Comparison of ENCODE assay signal across 19 cellular contexts in the genomic region with DNA sequence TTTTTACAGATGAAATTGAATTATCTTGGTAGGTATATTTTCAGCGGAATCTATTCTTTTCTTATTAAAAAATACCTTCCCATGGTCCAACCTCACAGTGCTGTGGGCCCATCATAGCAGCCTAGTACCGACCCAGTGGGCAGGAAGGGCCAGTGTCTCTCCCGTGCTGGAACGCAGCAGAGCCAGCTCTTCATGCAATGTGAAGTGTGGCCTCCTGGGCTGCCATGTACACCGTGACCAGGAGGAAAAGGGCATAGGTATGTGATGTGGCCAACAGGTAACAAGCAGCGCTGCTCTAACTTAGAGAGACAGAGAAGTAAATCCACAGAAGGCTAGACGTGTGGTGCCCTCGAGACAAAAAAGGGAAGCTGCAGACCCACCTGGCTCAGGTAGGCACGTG.
DNase-seq lines count a peak whose midpoint lies in the region; ATAC-seq, FAIRE-seq and TF ChIP-seq lines count a peak whose summit lies in the region.
"Had no signal": no experiment of that assay in that cellular context is flagged by ENCODE, and none has a peak within 500 bp of the region (broad histone marks: within the 10 kb centered on the region; RNA-seq: fewer than 3 reads in every experiment).

No MANE protein-coding gene starts in this region.

- no peak overlapping the region for H2BK20ac ChIP-seq in IMR-90 (ENCODE audit: low read depth, low read length)
- H2BK20ac ChIP-seq in H1 (ENCODE audit: low read length), result no peak overlapping the region

- H3K79me2 ChIP-seq in H1 (ENCODE audit: control insufficient read depth in 1 of 2, insufficient read depth in 2 of 2, low read length in 2 of 2), result no peaks in the 10 kb centered on the region

- no peak overlapping the region for H3K4ac ChIP-seq in IMR-90 (ENCODE audit: low read depth, low read length)
- no peak overlapping the region for H3K4ac ChIP-seq in H1 (replicated peaks; ENCODE audit: insufficient read length, low read depth, low read length)

- in situ Hi-C loops in IMR-90 (cut with MboI; ENCODE audit: low sequenced_read_pairs), result no loop called here

- TF ChIP-seq RAD21 in IMR-90 (IDR thresholded peaks at IDR 0.05; ENCODE audit: low read length), result no peak
- TF ChIP-seq RAD21 in H1 (IDR thresholded peaks at IDR 0.05 in 1 of 2, conservative IDR thresholded peaks at IDR 0.05 in 1 of 2; ENCODE audit: low read depth in 2 of 2, low read length in 2 of 2), result no peak

- no peaks in the 10 kb centered on the region for H3K36me3 ChIP-seq in breast epithelium
- H3K36me3 ChIP-seq in IMR-90 (ENCODE audit: control insufficient read depth, insufficient read depth, low read length), result no peaks in the 10 kb centered on the region
- no peaks in the 10 kb centered on the region for H3K36me3 ChIP-seq in H1 (ENCODE audit: control insufficient read depth in 2 of 4, insufficient read depth in 4 of 4, low read length in 3 of 4)
- no peaks in the 10 kb centered on the region for H3K36me3 ChIP-seq in spleen

- H3K18ac ChIP-seq in IMR-90 (ENCODE audit: low read depth, low read length), result no peak overlapping the region
- no peak overlapping the region for H3K18ac ChIP-seq in H1 (ENCODE audit: extremely low read depth, low read length)

- no peak overlapping the region for H3K56ac ChIP-seq in IMR-90 (ENCODE audit: extremely low read depth, insufficient read depth, low read length)
- no peak overlapping the region for H3K56ac ChIP-seq in H1 (replicated peaks; ENCODE audit: insufficient read length, low read depth, low read length)

- no peaks in the 10 kb centered on the region for H3K27me3 Mint-ChIP-seq in MCF 10A (ENCODE audit: insufficient read depth, unreplicated experiment)
- H3K27me3 Mint-ChIP-seq: B cell; CD4-positive, alpha-beta T cell; IgD-negative memory B cell had no signal

- TF ChIP-seq CTCF in breast epithelium (IDR thresholded peaks at IDR 0.05) (no peak), MCF 10A (IDR thresholded peaks at IDR 0.05; ENCODE audit: unreplicated experiment) (no peak), IMR-90 (conservative IDR thresholded peaks at IDR 0.05; ENCODE audit: low read depth, low read length) (no peak), H1 (IDR thresholded peaks at IDR 0.05; ENCODE audit: control extremely low read depth in 1 of 3, insufficient read depth in 1 of 3, low read depth in 1 of 3, low read length in 3 of 3) (no peak), spleen (IDR thresholded peaks at IDR 0.05 in 8 of 11, conservative IDR thresholded peaks at IDR 0.05 in 3 of 11) (no peak)

- ATAC-seq in IMR-90 (ENCODE audit: low read depth) (no peak), GM18868 (IDR thresholded peaks at IDR 0.05; ENCODE audit: unreplicated experiment) (no peak)

- H3K27ac Mint-ChIP-seq in MCF 10A (ENCODE audit: low read depth, unreplicated experiment), result no peak overlapping the region
- H3K27ac Mint-ChIP-seq: B cell; CD4-positive, alpha-beta T cell; H9; IgD-negative memory B cell had no signal

- no peaks in the 10 kb centered on the region for H3K9me1 ChIP-seq in IMR-90 (ENCODE audit: insufficient read depth, low read length)

- no peak overlapping the region for H2BK15ac ChIP-seq in IMR-90 (ENCODE audit: low read depth, low read length)
- no peak overlapping the region for H2BK15ac ChIP-seq in H1 (ENCODE audit: low read length)

- dilution Hi-C loops in IMR-90 (cut with HindIII; ENCODE audit: low sequenced_read_pairs, unreplicated experiment), result no loop called here

- no peak for TF ChIP-seq EP300 in H1 (IDR thresholded peaks at IDR 0.05; ENCODE audit: borderline replicate concordance in 1 of 2, low read depth in 2 of 2, low read length in 2 of 2)

- POLR2A ChIA-PET in MCF 10A (lab: Yijun Ruan, JAX), result no interaction called here
- POLR2A ChIA-PET in IMR-90 (lab: Charles Lee; ENCODE audit: unreplicated experiment), result no interaction called here
- POLR2A ChIA-PET in H1 (lab: Charles Lee; ENCODE audit: partially characterized antibody), result no interaction called here

- H2AK9ac ChIP-seq in IMR-90 (replicated peaks; ENCODE audit: low read depth, low read length, poor library complexity), result peak overlapping the region; percentile 42

- H3K9me3 Mint-ChIP-seq in MCF 10A (ENCODE audit: unreplicated experiment), result peaks cover 54% of the 10 kb centered on the region

- H2AFZ ChIP-seq in IMR-90 (replicated peaks; ENCODE audit: low read length, poor library complexity), result no peak overlapping the region
- no peak overlapping the region for H2AFZ ChIP-seq in H1 (ENCODE audit: low read length)

- TF ChIP-seq POLR2A in breast epithelium (IDR thresholded peaks at IDR 0.05), result no peak
- no peak for TF ChIP-seq POLR2A in IMR-90 (IDR thresholded peaks at IDR 0.05; ENCODE audit: low read depth, low read length)
- TF ChIP-seq POLR2A in H1 (IDR thresholded peaks at IDR 0.05; ENCODE audit: control extremely low read depth in 1 of 2, low read depth in 2 of 2, low read length in 2 of 2), result no peak
- no peak for TF ChIP-seq POLR2A in spleen (IDR thresholded peaks at IDR 0.05)
- TF ChIP-seq POLR2A in GM12891 (IDR thresholded peaks at IDR 0.05; ENCODE audit: low read depth, low read length), result no peak

- H3K27me3 ChIP-seq in breast epithelium, result no peaks in the 10 kb centered on the region
- no peaks in the 10 kb centered on the region for H3K27me3 ChIP-seq in IMR-90 (ENCODE audit: control insufficient read depth, insufficient read depth, low read length)
- H3K27me3 ChIP-seq in H1 (replicated peaks in 1 of 4; ENCODE audit: control insufficient read depth in 3 of 4, extremely low read depth in 1 of 4, insufficient read depth in 3 of 4, low read length in 3 of 4), result no peaks in the 10 kb centered on the region
- peaks cover 0 to 25% (median 0%) of the 10 kb centered on the region in 7 donors for H3K27me3 ChIP-seq in spleen (replicated peaks in 1 of 7)

- no peak overlapping the region for H2BK5ac ChIP-seq in IMR-90 (ENCODE audit: low read depth, low read length, poor library complexity, severe bottlenecking)
- H2BK5ac ChIP-seq in H1 (ENCODE audit: low read depth, low read length), result no peak overlapping the region

- WGBS in IMR-90 (ENCODE audit: extremely low coverage in 2 of 2, insufficient read length in 1 of 2), 2 experiments, result 48% methylated on average over 5 of the region's 9 CpGs; no CpG with 5 or more reads in 1 of the 2 experiments
- 88% methylated on average over 9 of the region's 9 CpGs; no CpG with 5 or more reads in 1 of the 2 experiments for WGBS in H1 (ENCODE audit: extremely low coverage in 1 of 2, insufficient coverage in 1 of 2, insufficient read length in 1 of 2, insufficient replicate concordance in 2 of 2, low coverage in 1 of 2, low lambda C conversion rate in 2 of 2, missing lambda C conversion rate in 1 of 2), 2 experiments
- 79 to 86% (median 83%) methylated on average over 9 of the region's 9 CpGs for WGBS in spleen, 5 donors

- H4K20me1 ChIP-seq in IMR-90 (ENCODE audit: insufficient read depth, low read length) (no peaks in the 10 kb centered on the region), H1 (replicated peaks in 1 of 2; ENCODE audit: control insufficient read depth in 1 of 2, insufficient read depth in 2 of 2, low read length in 2 of 2) (no peaks in the 10 kb centered on the region)

- H2BK12ac ChIP-seq in H1 (ENCODE audit: low read depth, low read length), result no peak overlapping the region

- H3K4me1 ChIP-seq in breast epithelium (no peaks in the 10 kb centered on the region), IMR-90 (ENCODE audit: control insufficient read depth, insufficient read depth, low read length) (no peaks in the 10 kb centered on the region), H1 (replicated peaks in 1 of 4; ENCODE audit: control insufficient read depth in 3 of 4, insufficient read depth in 4 of 4, low read length in 3 of 4) (no peaks in the 10 kb centered on the region), spleen (no peaks in the 10 kb centered on the region)
- H3K4me1 ChIP-seq: Caco-2 had no signal

- H3K27ac ChIP-seq in breast epithelium (no peak overlapping the region), IMR-90 (ENCODE audit: insufficient read depth, low read length) (no peak overlapping the region), H1 (ENCODE audit: low read depth, low read length) (no peak overlapping the region), spleen (no peak overlapping the region)
- H3K27ac ChIP-seq: C4-2B had no signal

- H3K14ac ChIP-seq in IMR-90 (replicated peaks; ENCODE audit: low read depth, low read length), result no peak overlapping the region
- no peak overlapping the region for H3K14ac ChIP-seq in H1 (ENCODE audit: insufficient read length)

- H4K91ac ChIP-seq in IMR-90 (ENCODE audit: insufficient read depth, low read depth, low read length), result no peak overlapping the region
- peak overlapping the region; percentile 37 for H4K91ac ChIP-seq in H1 (replicated peaks; ENCODE audit: insufficient read length, low read length)

- intact Hi-C loops in breast epithelium (cut with DNase I; ENCODE audit: low total_unique reads) (no loop called here), MCF 10A (cut with micrococcal nuclease) (no loop called here), IMR-90 (cut with micrococcal nuclease) (no loop called here), spleen (cut with DNase I; ENCODE audit: low total_unique reads) (no loop called here)

- no peak overlapping the region for H4K8ac ChIP-seq in IMR-90 (ENCODE audit: low read depth in 2 of 2, low read length in 2 of 2)
- H4K8ac ChIP-seq in H1 (ENCODE audit: extremely low read depth, insufficient read depth, low read length), result no peak overlapping the region; the same call in 1 of the 2 replicates

- DNase-seq in breast epithelium (ENCODE audit: low spot score in 2 of 2) (peak; percentile 5 to 12), MCF 10A (ENCODE audit: unreplicated experiment) (no peak), IMR-90 (no peak), H1 (ENCODE audit: low read depth in 1 of 2, low spot score in 2 of 2) (no peak), spleen (peak; percentile 58), GM12891 (ENCODE audit: insufficient read length, low spot score) (no peak), NCI-H2196 treated with DMSO at 0.1 percent for 48 hours (lab: John Stamatoyannopoulos, UW; ENCODE audit: unreplicated experiment) (no peak)
- DNase-seq: Caco-2; CD4-positive, alpha-beta T cell; GOT3; H9 had no signal

- H3K23me2 ChIP-seq in H1 (ENCODE audit: low read depth, low read length), result no peaks in the 10 kb centered on the region

- no TSS peak for BruUV-seq in MCF 10A (replicated peaks; lab: Mats Ljungman, UMichigan)
- no TSS peak for BruUV-seq in IMR-90 (replicated peaks; lab: Mats Ljungman, UMichigan)

- CTCF ChIA-PET in MCF 10A (lab: Yijun Ruan, JAX), result interaction anchor here (0.7 kb wide), 1 partner anchor 502 kb away, joined by 3 read pairs; no protein-coding TSS in a partner anchor
- CTCF ChIA-PET in IMR-90 (lab: Yijun Ruan, JAX), result no interaction called here
- CTCF ChIA-PET in H1 (lab: Charles Lee; ENCODE audit: partially characterized antibody), result interaction anchor here (1.3 kb wide), 1 partner anchor 8 kb away, joined by 3 read pairs; no protein-coding TSS in a partner anchor

- H3K9me3 ChIP-seq in breast epithelium (no peaks in the 10 kb centered on the region), IMR-90 (ENCODE audit: control insufficient read depth, insufficient read depth, low read length) (peaks cover 32% of the 10 kb centered on the region), H1 (ENCODE audit: insufficient read depth in 2 of 2, low read depth in 1 of 2, low read length in 1 of 2) (no peaks in the 10 kb centered on the region), spleen (peaks cover 0 to 28% (median 5%) of the 10 kb centered on the region in 8 donors)
- H3K9me3 ChIP-seq: Caco-2 had no signal

- H2BK120ac ChIP-seq in IMR-90 (ENCODE audit: low read depth, low read length) (no peak overlapping the region), H1 (replicated peaks; ENCODE audit: low read depth, low read length) (no peak overlapping the region)

- H3K4me1 Mint-ChIP-seq in MCF 10A (ENCODE audit: insufficient read depth, unreplicated experiment), result no peaks in the 10 kb centered on the region
- H3K4me1 Mint-ChIP-seq: B cell, H9 had no signal

- no peak overlapping the region for H3K4me2 ChIP-seq in IMR-90 (ENCODE audit: low read depth, low read length)
- H3K4me2 ChIP-seq in H1 (ENCODE audit: insufficient read depth in 1 of 2, low read depth in 2 of 2, low read length in 2 of 2), result no peak overlapping the region

- H3K79me1 ChIP-seq in IMR-90 (ENCODE audit: low read depth in 1 of 2, low read length in 2 of 2) (no peaks in the 10 kb centered on the region), H1 (ENCODE audit: low read depth, low read length) (no peaks in the 10 kb centered on the region)

- H3K36me3 Mint-ChIP-seq in MCF 10A (ENCODE audit: insufficient read depth, unreplicated experiment), result no peaks in the 10 kb centered on the region
- H3K36me3 Mint-ChIP-seq: IgD-negative memory B cell had no signal

- H4K5ac ChIP-seq in IMR-90 (ENCODE audit: low read depth, low read length) (no peak overlapping the region), H1 (ENCODE audit: insufficient read length, low read depth, low read length) (no peak overlapping the region)

- FAIRE-seq in H1 (lab: Jason Lieb, UNC), result no peak
- FAIRE-seq in GM12891 (lab: Jason Lieb, UNC), result no peak
- FAIRE-seq: G401.6, GM12892, GM18507, HTR-8/SVneo had no signal

- no peak overlapping the region for H3K4me3 Mint-ChIP-seq in MCF 10A (ENCODE audit: unreplicated experiment)
- H3K4me3 Mint-ChIP-seq: B cell; CD4-positive, alpha-beta T cell; H9; IgD-negative memory B cell had no signal

- H2AK5ac ChIP-seq in IMR-90 (ENCODE audit: low read depth, low read length), result no peak overlapping the region
- H2AK5ac ChIP-seq in H1 (ENCODE audit: low read depth, low read length), result no peak overlapping the region

- H3K23ac ChIP-seq in IMR-90 (ENCODE audit: low read depth, low read length) (no peak overlapping the region), H1 (ENCODE audit: insufficient read length) (no peak overlapping the region)

- H3K9ac ChIP-seq in IMR-90 (ENCODE audit: low read depth, low read length) (no peak overlapping the region), H1 (replicated peaks in 1 of 4; ENCODE audit: extremely low read depth in 1 of 4, low read depth in 3 of 4, low read length in 3 of 4) (no peak overlapping the region)

- H3K4me3 ChIP-seq in breast epithelium (no peak overlapping the region), IMR-90 (ENCODE audit: insufficient read depth, low read depth, low read length) (no peak overlapping the region), H1 (ENCODE audit: extremely low read depth in 1 of 4, insufficient read depth in 2 of 4, low read depth in 3 of 4, low read length in 4 of 4) (no peak overlapping the region), spleen (no peak overlapping the region)

Comparison
In these comparisons a context has a peak if more than half of its experiments do, and no peak if none do; other contexts are left out.
1. DNase-seq: peak in breast epithelium (2 of 2) and spleen (single experiment); none in MCF 10A (single experiment), IMR-90 (single experiment), H1 (0 of 2), GM12891 (single experiment) and NCI-H2196 treated with DMSO at 0.1 percent for 48 hours (single experiment).